Comparison of ENCODE assay signal across 14 cellular contexts in the genomic region with DNA sequence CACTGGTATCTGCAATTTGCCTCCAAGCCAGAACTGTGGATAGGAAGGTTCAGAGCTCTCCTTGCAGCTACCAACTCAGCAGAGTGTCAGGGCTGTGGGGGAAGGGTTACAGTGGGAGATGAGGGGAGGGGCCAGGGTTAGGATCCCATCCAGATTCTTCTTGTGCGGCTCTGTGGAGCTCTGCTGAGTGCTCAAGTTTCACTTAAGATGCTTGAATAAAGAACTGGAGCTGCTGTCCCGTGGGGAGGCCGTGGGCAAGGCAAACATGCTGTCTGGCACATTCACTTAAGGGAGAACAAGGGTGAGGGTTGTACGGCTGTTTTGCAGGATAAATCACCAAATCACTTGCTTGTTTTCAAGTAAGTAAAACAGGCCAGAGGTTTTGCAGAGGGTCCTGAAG.
DNase-seq lines count a peak whose midpoint lies in the region; ATAC-seq and TF ChIP-seq lines count a peak whose summit lies in the region.
"Had no signal": no experiment of that assay in that cellular context is flagged by ENCODE, and none has a peak within 500 bp of the region (broad histone marks: within the 10 kb centered on the region; RNA-seq: fewer than 3 reads in every experiment).

No MANE protein-coding gene starts in this region.

- no peak overlapping the region for H4K8ac ChIP-seq in trophoblast cell (ENCODE audit: low read depth, low read length)

- no peak overlapping the region for H4K91ac ChIP-seq in trophoblast cell (ENCODE audit: low read depth, low read length)

- no peak overlapping the region for H3K4me2 ChIP-seq in trophoblast cell (ENCODE audit: low read length)

- H3K36me3 ChIP-seq in trophoblast cell (ENCODE audit: control insufficient read depth in 1 of 2, insufficient read depth in 2 of 2, low read length in 2 of 2): no peaks in the 10 kb centered on the region
- H3K36me3 ChIP-seq: vagina had no signal

- H3K27ac Mint-ChIP-seq in progenitor cell of endocrine pancreas: no peak overlapping the region
- H3K27ac Mint-ChIP-seq: activated naive CD8-positive, alpha-beta T cell treated with anti-CD3 and anti-CD28 coated beads for 36 hours had no signal

- H3K9me3 ChIP-seq in trophoblast cell (ENCODE audit: insufficient read depth, low read depth, low read length): no peaks in the 10 kb centered on the region
- H3K9me3 ChIP-seq: vagina had no signal

- H3K9ac ChIP-seq in trophoblast cell (ENCODE audit: low read length): no peak overlapping the region

- no peak overlapping the region for H3K14ac ChIP-seq in trophoblast cell (ENCODE audit: low read length)

- no peak overlapping the region for H3K4me3 Mint-ChIP-seq in progenitor cell of endocrine pancreas (ENCODE audit: low read depth)
- H3K4me3 Mint-ChIP-seq: activated naive CD8-positive, alpha-beta T cell treated with anti-CD3 and anti-CD28 coated beads for 36 hours had no signal

- no peak overlapping the region for H2AFZ ChIP-seq in trophoblast cell (ENCODE audit: insufficient read depth, low read length, poor library complexity)

- peak; percentile 69 for DNase-seq in DMS 273 (lab: John Stamatoyannopoulos, UW; ENCODE audit: unreplicated experiment)
- peak; percentile 67 for DNase-seq in RPMI8226
- peak; percentile 86 for DNase-seq in fibroblast of peridontal ligament (ENCODE audit: extremely low read depth)
- no peak for DNase-seq in trophoblast cell
- DNase-seq in progenitor cell of endocrine pancreas (ENCODE audit: low spot score, unreplicated experiment): no peak
- DNase-seq in stimulated activated CD4-positive, alpha-beta T cell treated with anti-CD3 and anti-CD28 coated beads, Interleukin-4, amount 100 ng/mL, for 4 hours: no peak
- DNase-seq: activated naive CD8-positive, alpha-beta T cell treated with anti-CD3 and anti-CD28 coated beads for 36 hours; DND-41; NCI-H187 had no signal

- H3K4ac ChIP-seq in trophoblast cell (ENCODE audit: low read depth, low read length): no peak overlapping the region

- H2BK12ac ChIP-seq in trophoblast cell (ENCODE audit: low read length): no peak overlapping the region

- peaks cover 9% of the 10 kb centered on the region for H3K27me3 Mint-ChIP-seq in progenitor cell of endocrine pancreas
- H3K27me3 Mint-ChIP-seq: activated naive CD8-positive, alpha-beta T cell treated with anti-CD3 and anti-CD28 coated beads for 36 hours had no signal

- no peak overlapping the region for H2BK5ac ChIP-seq in trophoblast cell (ENCODE audit: low read depth, low read length, poor library complexity)

- ATAC-seq in GM19395 (IDR thresholded peaks at IDR 0.05; ENCODE audit: unreplicated experiment) (no peak), GM18519 (IDR thresholded peaks at IDR 0.05; ENCODE audit: low FRiP score, unreplicated experiment) (no peak)
- ATAC-seq: left lobe of liver had no signal

- no peak for TF ChIP-seq CTCF in progenitor cell of endocrine pancreas (IDR thresholded peaks at IDR 0.05; ENCODE audit: unreplicated experiment)

- no peak overlapping the region for H3K23ac ChIP-seq in trophoblast cell (ENCODE audit: low read length)

- peaks cover 9% of the 10 kb centered on the region for H3K4me1 Mint-ChIP-seq in progenitor cell of endocrine pancreas (ENCODE audit: low read depth)

- H3K4me3 ChIP-seq in trophoblast cell (ENCODE audit: low read depth, low read length): no peak overlapping the region
- H3K4me3 ChIP-seq: vagina had no signal

- H3K9me3 Mint-ChIP-seq in progenitor cell of endocrine pancreas (ENCODE audit: low read depth): no peaks in the 10 kb centered on the region

- no peak overlapping the region for H2AK5ac ChIP-seq in trophoblast cell (ENCODE audit: low read length)

- no peak overlapping the region for H4K12ac ChIP-seq in trophoblast cell (ENCODE audit: low read depth, low read length)

- H3K27me3 ChIP-seq in trophoblast cell (ENCODE audit: insufficient read depth, low read length): no peaks in the 10 kb centered on the region
- H3K27me3 ChIP-seq: vagina had no signal

- H2BK120ac ChIP-seq in trophoblast cell (ENCODE audit: insufficient read depth, low read length, poor library complexity): no peak overlapping the region

- H3K27ac ChIP-seq in trophoblast cell (ENCODE audit: low read depth, low read length): peak overlapping the region; percentile 1
- H3K27ac ChIP-seq: vagina, VCaP had no signal

- H3K36me3 Mint-ChIP-seq in progenitor cell of endocrine pancreas (ENCODE audit: insufficient read depth): no peaks in the 10 kb centered on the region

- H3K79me2 ChIP-seq in trophoblast cell (ENCODE audit: control insufficient read depth, insufficient read depth, low read length, poor library complexity): no peaks in the 10 kb centered on the region

- no CpG with 5 or more reads among the region's 4 CpGs for WGBS in trophoblast cell (ENCODE audit: extremely low coverage, insufficient coverage, insufficient read length)

- H3K4me1 ChIP-seq in trophoblast cell (ENCODE audit: control insufficient read depth in 1 of 2, insufficient read depth in 2 of 2, low read length in 2 of 2): peaks cover 5 to 20% of the 10 kb centered on the region in 2 experiments

- H3K79me1 ChIP-seq in trophoblast cell (ENCODE audit: low read length): peaks cover 13% of the 10 kb centered on the region

- no peak overlapping the region for H3K18ac ChIP-seq in trophoblast cell (ENCODE audit: low read length)

Comparison
In these comparisons a context has a peak if more than half of its experiments do, and no peak if none do; other contexts are left out.
1. DNase-seq: peak in DMS 273 (single experiment), RPMI8226 (single experiment) and fibroblast of peridontal ligament (single experiment); none in trophoblast cell (0 of 2), progenitor cell of endocrine pancreas (single experiment) and stimulated activated CD4-positive, alpha-beta T cell treated with anti-CD3 and anti-CD28 coated beads, Interleukin-4, amount 100 ng/mL, for 4 hours (0 of 2).